In the genomic region with DNA sequence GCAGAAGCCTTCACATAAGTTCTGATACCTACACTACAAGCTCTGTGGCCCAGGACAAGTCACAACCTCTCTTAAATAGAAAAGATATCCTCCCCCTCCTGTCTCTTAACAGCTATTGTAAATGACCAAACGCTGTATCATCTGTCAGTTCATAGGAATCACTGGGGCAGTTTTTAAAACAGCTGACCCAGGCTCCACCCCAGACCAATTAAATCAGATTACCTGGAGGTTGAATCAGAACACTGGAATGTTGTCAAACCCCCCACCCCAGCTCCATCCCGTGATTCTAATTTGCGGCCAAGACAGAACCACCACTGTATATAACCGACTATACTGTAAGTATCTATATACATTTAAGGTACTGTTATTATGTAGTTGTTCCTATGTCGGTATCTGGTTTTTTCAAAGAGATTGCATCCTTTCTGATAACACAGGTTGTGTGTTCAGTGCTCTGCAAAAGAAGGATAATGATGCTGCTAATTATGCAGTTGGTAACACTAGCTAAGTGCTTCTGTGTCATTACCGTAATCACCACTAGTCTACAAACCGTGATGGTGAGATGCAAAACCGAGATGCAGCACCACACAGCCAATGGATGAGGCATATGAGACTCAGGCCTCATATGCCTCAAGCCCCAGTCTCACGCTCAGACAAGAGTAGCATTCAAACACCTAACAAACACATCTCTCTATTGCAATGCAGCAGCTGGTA, we compare ENCODE assay signal across 9 cellular contexts. TPM values are rescaled to one million over a fixed set of nuclear protein-coding genes. Genes with fewer than 3 reads are reported as not detected.
DNase-seq lines count a peak whose midpoint lies in the region; ATAC-seq and TF ChIP-seq lines count a peak whose summit lies in the region.
"Had no signal": no experiment of that assay in that cellular context is flagged by ENCODE, and none has a peak within 500 bp of the region (broad histone marks: within the 10 kb centered on the region; RNA-seq: fewer than 3 reads in every experiment).

No MANE protein-coding gene starts in this region.

- peak overlapping the region; percentile 73 for H3K14ac ChIP-seq in trophoblast cell (ENCODE audit: low read length)

- no peak overlapping the region for H3K4me3 Mint-ChIP-seq in GM23338
- H3K4me3 Mint-ChIP-seq: activated CD4-positive, alpha-beta T cell treated with anti-CD3 and anti-CD28 coated beads, Interleukin-2, amount 10 ng/mL, durations not matched to agents 7 days and 5 days had no signal

- TF ChIP-seq CTCF in GM23338 (conservative IDR thresholded peaks at IDR 0.05; ENCODE audit: low read depth in 2 of 2) (peak; percentile 9 to 38; a peak in 2 of 4 replicates), epithelial cell of proximal tubule (conservative IDR thresholded peaks at IDR 0.05; ENCODE audit: low read depth, low read length) (peak; percentile 50), WERI-Rb-1 (IDR thresholded peaks at IDR 0.05; ENCODE audit: low read depth, low read length) (no peak)

- H4K91ac ChIP-seq in trophoblast cell (ENCODE audit: low read depth, low read length) = peak overlapping the region; percentile 84

- peak overlapping the region; percentile 63 for H3K18ac ChIP-seq in trophoblast cell (ENCODE audit: low read length)

- no peak overlapping the region for H3K9ac ChIP-seq in trophoblast cell (ENCODE audit: low read length)

- H4K12ac ChIP-seq in trophoblast cell (ENCODE audit: low read depth, low read length) = no peak overlapping the region

- peaks cover 3% of the 10 kb centered on the region for H3K9me3 ChIP-seq in trophoblast cell (ENCODE audit: insufficient read depth, low read depth, low read length)
- no peaks in the 10 kb centered on the region for H3K9me3 ChIP-seq in WERI-Rb-1 (ENCODE audit: severe bottlenecking)

- H3K79me2 ChIP-seq in GM23338 (replicated peaks; ENCODE audit: insufficient read depth) (peaks cover 53% of the 10 kb centered on the region), trophoblast cell (ENCODE audit: control insufficient read depth, insufficient read depth, low read length, poor library complexity) (peaks cover 29% of the 10 kb centered on the region)

- ATAC-seq in GM23338 (peak; percentile 13; the same call in 2 of the 3 replicates), Right ventricle myocardium superior (ENCODE audit: poor library complexity) (no peak)

- peak overlapping the region; percentile 57 for H3K4ac ChIP-seq in trophoblast cell (ENCODE audit: low read depth, low read length)

- H2AK5ac ChIP-seq in trophoblast cell (ENCODE audit: low read length) = no peak overlapping the region

- DNase-seq in GM23338 (ENCODE audit: low spot score) (peak; percentile 54), NCI-H2171 treated with DMSO at 0.1 percent for 48 hours (lab: John Stamatoyannopoulos, UW) (peak; percentile 52), epithelial cell of proximal tubule (ENCODE audit: low read depth) (no peak), trophoblast cell (peak; percentile 85 to 86), Right ventricle myocardium superior (no peak), WERI-Rb-1 (no peak), hepatic stellate cell (ENCODE audit: low spot score) (no peak)
- DNase-seq: activated CD4-positive, alpha-beta T cell treated with anti-CD3 and anti-CD28 coated beads, Interleukin-2, amount 10 ng/mL, durations not matched to agents 7 days and 5 days; GF-D8 had no signal

- H3K27me3 ChIP-seq in GM23338 (ENCODE audit: insufficient read depth) (peaks cover 28% of the 10 kb centered on the region), trophoblast cell (ENCODE audit: insufficient read depth, low read length) (no peaks in the 10 kb centered on the region), WERI-Rb-1 (ENCODE audit: insufficient read depth, low read depth, severe bottlenecking) (no peaks in the 10 kb centered on the region)

- H3K4me1 ChIP-seq in GM23338 (ENCODE audit: insufficient read depth) = peaks cover 40% of the 10 kb centered on the region
- H3K4me1 ChIP-seq in trophoblast cell (ENCODE audit: control insufficient read depth in 1 of 2, insufficient read depth in 2 of 2, low read length in 2 of 2) = peaks cover 37 to 57% of the 10 kb centered on the region in 2 experiments

- peaks cover 17% of the 10 kb centered on the region for H4K20me1 ChIP-seq in GM23338 (replicated peaks; ENCODE audit: insufficient read depth)

- peaks cover 10% of the 10 kb centered on the region for H3K36me3 Mint-ChIP-seq in GM23338 (ENCODE audit: low read depth)

- no CpG with 5 or more reads among the region's 9 CpGs for WGBS in trophoblast cell (ENCODE audit: extremely low coverage, insufficient coverage, insufficient read length)

- peaks cover 51% of the 10 kb centered on the region for H3K79me1 ChIP-seq in trophoblast cell (ENCODE audit: low read length)

- no peak overlapping the region for H3K27ac Mint-ChIP-seq in GM23338
- H3K27ac Mint-ChIP-seq: activated CD4-positive, alpha-beta T cell treated with anti-CD3 and anti-CD28 coated beads, Interleukin-2, amount 10 ng/mL, durations not matched to agents 7 days and 5 days had no signal

- peak overlapping the region; percentile 91 for H2BK120ac ChIP-seq in trophoblast cell (ENCODE audit: insufficient read depth, low read length, poor library complexity)

- H4K8ac ChIP-seq in trophoblast cell (ENCODE audit: low read depth, low read length) = no peak overlapping the region

- intact Hi-C loops in Right ventricle myocardium superior (cut with DNase I) = no loop called here

- H3K9me2 ChIP-seq in GM23338 (ENCODE audit: insufficient read depth) = no peaks in the 10 kb centered on the region

- H3F3A ChIP-seq in GM23338 (replicated peaks; ENCODE audit: low read depth) = peaks cover 5% of the 10 kb centered on the region; the same call in 1 of the 2 replicates

- H2BK12ac ChIP-seq in trophoblast cell (ENCODE audit: low read length) = peak overlapping the region; percentile 34

- H3K4me3 ChIP-seq in GM23338 = no peak overlapping the region
- H3K4me3 ChIP-seq in epithelial cell of proximal tubule (ENCODE audit: low read depth, low read length) = no peak overlapping the region
- no peak overlapping the region for H3K4me3 ChIP-seq in trophoblast cell (ENCODE audit: low read depth, low read length)
- no peak overlapping the region for H3K4me3 ChIP-seq in WERI-Rb-1 (ENCODE audit: low read depth, low read length)

- no peak overlapping the region for H3K23ac ChIP-seq in trophoblast cell (ENCODE audit: low read length)

- no peak overlapping the region for H2AFZ ChIP-seq in GM23338
- no peak overlapping the region for H2AFZ ChIP-seq in trophoblast cell (ENCODE audit: insufficient read depth, low read length, poor library complexity)

- H3K36me3 ChIP-seq in GM23338 (ENCODE audit: insufficient read depth) = no peaks in the 10 kb centered on the region
- H3K36me3 ChIP-seq in trophoblast cell (ENCODE audit: control insufficient read depth in 1 of 2, insufficient read depth in 2 of 2, low read length in 2 of 2) = peaks cover 4 to 7% of the 10 kb centered on the region in 2 experiments
- H3K36me3 ChIP-seq in WERI-Rb-1 = no peaks in the 10 kb centered on the region

- H3K27ac ChIP-seq in GM23338 (ENCODE audit: low read depth) (no peak overlapping the region), trophoblast cell (ENCODE audit: low read depth, low read length) (peak overlapping the region; percentile 91), WERI-Rb-1 (no peak overlapping the region)

- H3K27me3 Mint-ChIP-seq in GM23338 (ENCODE audit: insufficient read depth, low read depth, poor library complexity) = peaks cover 23% of the 10 kb centered on the region

- H3K4me2 ChIP-seq in GM23338 (peak overlapping the region; percentile 87; the same call in 1 of the 2 replicates), trophoblast cell (ENCODE audit: low read length) (peak overlapping the region; percentile 70)

- peaks cover 11% of the 10 kb centered on the region for H3K9me3 Mint-ChIP-seq in GM23338
- H3K9me3 Mint-ChIP-seq: activated CD4-positive, alpha-beta T cell treated with anti-CD3 and anti-CD28 coated beads, Interleukin-2, amount 10 ng/mL, durations not matched to agents 7 days and 5 days had no signal

- peak overlapping the region; percentile 75 for H2BK5ac ChIP-seq in trophoblast cell (ENCODE audit: low read depth, low read length, poor library complexity)

- H3K4me1 Mint-ChIP-seq in GM23338 = peaks cover 46% of the 10 kb centered on the region
- H3K4me1 Mint-ChIP-seq: activated CD4-positive, alpha-beta T cell treated with anti-CD3 and anti-CD28 coated beads, Interleukin-2, amount 10 ng/mL, durations not matched to agents 7 days and 5 days had no signal

TF ChIP-seq in GM23338, 12 proteins besides CTCF, POLR2A, EP300 and RAD21 (continues in another document):
- TF ChIP-seq ZNF114 (CRISPR knock-in tag; IDR thresholded peaks at IDR 0.05) (no peak), JUNB (IDR thresholded peaks at IDR 0.05; ENCODE audit: unreplicated experiment) (no peak), STAT1 (IDR thresholded peaks at IDR 0.05; ENCODE audit: unreplicated experiment) (no peak)

RNA-seq across cellular contexts. Expression of gene TNS3, which starts 47.4 kb away (rescaled TPM):
- total RNA-seq in GM23338 (2014; rRNA removed; shearing (Covaris generic)) = 20.6 and 28.7 TPM in 2 replicates
- polyA plus RNA-seq in GM23338 (2016; fragmentation: Nextera tagmentation; extraction: Ambion mirVana) = 6.2 TPM in 2 replicates
- total RNA-seq in epithelial cell of proximal tubule (36.9 and 40.8 TPM in 2 replicates), Right ventricle myocardium superior (43.2 TPM)
- 85.9 and 86.5 TPM in 2 replicates for polyA plus RNA-seq in trophoblast cell (2013)
- total RNA-seq: activated CD4-positive, alpha-beta T cell treated with anti-CD3 and anti-CD28 coated beads, Interleukin-2, amount 10 ng/mL, durations not matched to agents 7 days and 5 days had no signal

Comparison
In these comparisons a context has a peak if more than half of its experiments do, and no peak if none do; other contexts are left out.
1. DNase-seq: peak in GM23338 (single experiment), NCI-H2171 treated with DMSO at 0.1 percent for 48 hours (single experiment) and trophoblast cell (2 of 2); none in epithelial cell of proximal tubule (single experiment), Right ventricle myocardium superior (single experiment), WERI-Rb-1 (single experiment) and hepatic stellate cell (single experiment).